In genomic region chr11:70397983-70398833, GRCh38 we compare ENCODE assay signal across 1 cellular context.
TF ChIP-seq lines count a peak whose summit lies in the region.

TSS of gene CTTN (plus strand) at chr11:70398529. CDS start at chr11:70407298, 8,769 bp downstream.

TF ChIP-seq in K562, 482 proteins besides CTCF, POLR2A, EP300 and RAD21 (continued from another document):
- no peak for TF ChIP-seq ZNF318 (IDR thresholded peaks at IDR 0.05; ENCODE audit: borderline replicate concordance in 1 of 2, low read depth in 1 of 2)
- 0 out of 2 replicates have a peak, but pooled peaks have one; percentile 43 for TF ChIP-seq PHF21A (IDR thresholded peaks at IDR 0.05; ENCODE audit: borderline replicate concordance, low read depth)
- TF ChIP-seq PCBP1 (IDR thresholded peaks at IDR 0.05; ENCODE audit: low read depth, low read length, poor library complexity, severe bottlenecking), result peak; percentile 56
- peak; percentile 3; the same call in 1 of the 2 replicates for TF ChIP-seq ZNF12 (CRISPR knock-in tag; IDR thresholded peaks at IDR 0.05)
- peak; percentile 52 for TF ChIP-seq TAF9B (IDR thresholded peaks at IDR 0.05; ENCODE audit: partially characterized antibody)
- TF ChIP-seq GTF2E2 (tag; IDR thresholded peaks at IDR 0.05), result peak; percentile 96
- TF ChIP-seq SAFB2 (IDR thresholded peaks at IDR 0.05; ENCODE audit: borderline replicate concordance, low read depth, low read length, severe bottlenecking), result no peak
- no peak for TF ChIP-seq ZNF551 (CRISPR knock-in tag; IDR thresholded peaks at IDR 0.05)
- no peak for TF ChIP-seq CREBBP (IDR thresholded peaks at IDR 0.05; ENCODE audit: low read depth, low read length)
- TF ChIP-seq MEF2D (tag; conservative IDR thresholded peaks at IDR 0.05; ENCODE audit: low read depth), result no peak
- peak; percentile 94 for TF ChIP-seq ELF1 (tag; IDR thresholded peaks at IDR 0.05)
- no peak; the same call in 1 of the 2 replicates for TF ChIP-seq FOSL1 (tag; conservative IDR thresholded peaks at IDR 0.05)
- TF ChIP-seq ZNF830 (CRISPR knock-in tag; IDR thresholded peaks at IDR 0.05), result no peak
- TF ChIP-seq ZNF766 (CRISPR knock-in tag; conservative IDR thresholded peaks at IDR 0.05), result peak; percentile 73; the same call in 1 of the 2 replicates
- TF ChIP-seq RFX5 (IDR thresholded peaks at IDR 0.05; ENCODE audit: low read depth, low read length), result no peak
- peak; percentile 73; the same call in 1 of the 2 replicates for TF ChIP-seq ELF2 (CRISPR knock-in tag; IDR thresholded peaks at IDR 0.05)
- TF ChIP-seq SMAD1 (IDR thresholded peaks at IDR 0.05; ENCODE audit: low read depth, low read length, partially characterized antibody), result peak; percentile 36
- TF ChIP-seq NEUROD1 (IDR thresholded peaks at IDR 0.05; ENCODE audit: borderline replicate concordance, low read depth, low read length, partially characterized antibody), result no peak
- TF ChIP-seq ZEB2 (IDR thresholded peaks at IDR 0.05), result peak; percentile 57; the same call in 1 of the 2 replicates
- TF ChIP-seq RCOR1 (IDR thresholded peaks at IDR 0.05; ENCODE audit: borderline replicate concordance in 1 of 2, low read depth in 2 of 2, low read length in 2 of 2), result no peak; a peak in 1 of 4 replicates
- 0 out of 2 replicates have a peak, but pooled peaks have one; percentile 51 for TF ChIP-seq ZBTB49 (CRISPR knock-in tag; IDR thresholded peaks at IDR 0.05; ENCODE audit: borderline replicate concordance)
- TF ChIP-seq FOXK1 (CRISPR knock-in tag; IDR thresholded peaks at IDR 0.05; ENCODE audit: borderline replicate concordance), result peak; percentile 73; the same call in 1 of the 2 replicates
- no peak; a peak in 1 of 4 replicates for TF ChIP-seq CSDE1 (IDR thresholded peaks at IDR 0.05)
- TF ChIP-seq BHLHE40 (IDR thresholded peaks at IDR 0.05; ENCODE audit: low read length), result peak; percentile 86
- peak; percentile 71 for TF ChIP-seq KDM5B (IDR thresholded peaks at IDR 0.05; ENCODE audit: insufficient replicate concordance, low read depth, low read length)
- TF ChIP-seq HMGXB4 (CRISPR knock-in tag; IDR thresholded peaks at IDR 0.05), result no peak
- no peak for TF ChIP-seq ZNF696 (CRISPR knock-in tag; conservative IDR thresholded peaks at IDR 0.05)
- peak; percentile 21 to 64; a peak in 2 of 4 replicates for TF ChIP-seq UBTF (IDR thresholded peaks at IDR 0.05; ENCODE audit: borderline replicate concordance in 1 of 2, low read depth in 2 of 2, low read length in 2 of 2)
- peak in 1 of 3 experiments; percentile 50 for TF ChIP-seq YY1 (IDR thresholded peaks at IDR 0.05; ENCODE audit: borderline replicate concordance in 1 of 3, control insufficient read depth in 1 of 3, extremely low read depth in 1 of 3, insufficient read depth in 3 of 3, insufficient read length in 1 of 3, insufficient replicate concordance in 2 of 3, low read depth in 1 of 3, low read length in 2 of 3)
- peak; percentile 37 for TF ChIP-seq PHF20 (IDR thresholded peaks at IDR 0.05; ENCODE audit: partially characterized antibody)
- peak in 1 of 2 experiments; percentile 78; a peak in 1 of 4 replicates for TF ChIP-seq KDM4B (IDR thresholded peaks at IDR 0.05; ENCODE audit: borderline replicate concordance in 2 of 2, low read depth in 1 of 2)
- peak; percentile 67 to 77; a peak in 3 of 4 replicates for TF ChIP-seq NRF1 (conservative IDR thresholded peaks at IDR 0.05 in 1 of 2, IDR thresholded peaks at IDR 0.05 in 1 of 2)
- no peak for TF ChIP-seq ZNF311 (CRISPR knock-in tag; IDR thresholded peaks at IDR 0.05)
- peak; percentile 61 for TF ChIP-seq FIP1L1 (IDR thresholded peaks at IDR 0.05; ENCODE audit: low read depth, low read length, poor library complexity, severe bottlenecking)
